Comparison of ENCODE assay signal across 8 cellular contexts in genomic region chr12:114166360-114166759, GRCh38.
A peak's percentile ranks its signal among the peaks of the same experiment; 100 is the strongest.
DNase-seq lines count a peak whose midpoint lies in the region; ATAC-seq and TF ChIP-seq lines count a peak whose summit lies in the region.

No MANE protein-coding gene starts in this region.

- ATAC-seq in GM18502 (IDR thresholded peaks at IDR 0.05; ENCODE audit: poor library complexity, unreplicated experiment) (no peak), HG02852 (IDR thresholded peaks at IDR 0.05; ENCODE audit: unreplicated experiment) (no peak), gastrocnemius medialis (no peak), GM19035 (IDR thresholded peaks at IDR 0.05; ENCODE audit: unreplicated experiment) (no peak)

- no peak for TF ChIP-seq POLR2A in gastrocnemius medialis (IDR thresholded peaks at IDR 0.05)

- H3K27ac ChIP-seq in HL-60 (replicated peaks) (no peak overlapping the region), gastrocnemius medialis (no peak overlapping the region)

- TF ChIP-seq CTCF in BE2C (IDR thresholded peaks at IDR 0.05; ENCODE audit: low read depth, low read length) (peak; percentile 70), HL-60 (IDR thresholded peaks at IDR 0.05; ENCODE audit: insufficient read depth, low read length) (peak; percentile 29), kidney epithelial cell (IDR thresholded peaks at IDR 0.05; ENCODE audit: insufficient read depth, low read length, poor library complexity, severe bottlenecking) (peak; percentile 17), gastrocnemius medialis (IDR thresholded peaks at IDR 0.05 in 4 of 5, conservative IDR thresholded peaks at IDR 0.05 in 1 of 5) (no peak)

- H3K9me3 ChIP-seq in BE2C = no peaks in the 10 kb centered on the region
- no peaks in the 10 kb centered on the region for H3K9me3 ChIP-seq in adipocyte (ENCODE audit: control insufficient read depth, low read length)
- H3K9me3 ChIP-seq in gastrocnemius medialis = no peaks in the 10 kb centered on the region

- no peaks in the 10 kb centered on the region for H3K4me1 ChIP-seq in BE2C
- H3K4me1 ChIP-seq in adipocyte (ENCODE audit: control insufficient read depth, insufficient read depth, low read length) = peaks cover 16% of the 10 kb centered on the region
- no peaks in the 10 kb centered on the region for H3K4me1 ChIP-seq in gastrocnemius medialis

- DNase-seq in BE2C = peak; percentile 47
- DNase-seq in HL-60 (ENCODE audit: low read depth in 1 of 2, low spot score in 1 of 2) = peak in 1 of 2 experiments; percentile 9
- peak; percentile 24 for DNase-seq in adipocyte (ENCODE audit: low read depth)
- no peak for DNase-seq in kidney epithelial cell (ENCODE audit: low read depth)
- no peak for DNase-seq in gastrocnemius medialis

- H3K9ac ChIP-seq in adipocyte (ENCODE audit: low read length) = no peak overlapping the region

- in situ Hi-C loops in gastrocnemius medialis (cut with MboI; ENCODE audit: low sequenced_read_pairs in 4 of 4) = no loop called here

- peaks cover 24% of the 10 kb centered on the region for H3K27me3 ChIP-seq in BE2C
- H3K27me3 ChIP-seq in HL-60 (ENCODE audit: insufficient read depth, poor library complexity, severe bottlenecking) = no peaks in the 10 kb centered on the region
- peaks cover 24% of the 10 kb centered on the region for H3K27me3 ChIP-seq in adipocyte (replicated peaks; ENCODE audit: control insufficient read depth, insufficient read depth, low read length)
- H3K27me3 ChIP-seq in kidney epithelial cell (ENCODE audit: control insufficient read depth, insufficient read depth, low read length) = no peaks in the 10 kb centered on the region
- H3K27me3 ChIP-seq in gastrocnemius medialis = no peaks in the 10 kb centered on the region

- no peak overlapping the region for H3K4me3 ChIP-seq in BE2C (ENCODE audit: low read depth, low read length)
- no peak overlapping the region for H3K4me3 ChIP-seq in HL-60 (replicated peaks; ENCODE audit: insufficient read depth, low read length)
- H3K4me3 ChIP-seq in adipocyte (ENCODE audit: low read length) = no peak overlapping the region
- H3K4me3 ChIP-seq in kidney epithelial cell (ENCODE audit: low read depth, low read length) = no peak overlapping the region
- H3K4me3 ChIP-seq in gastrocnemius medialis = no peak overlapping the region

- H3K36me3 ChIP-seq in BE2C (no peaks in the 10 kb centered on the region), adipocyte (ENCODE audit: control insufficient read depth, insufficient read depth, low read length, severe bottlenecking) (no peaks in the 10 kb centered on the region), kidney epithelial cell (ENCODE audit: control insufficient read depth, insufficient read depth, low read length) (no peaks in the 10 kb centered on the region), gastrocnemius medialis (no peaks in the 10 kb centered on the region)

- intact Hi-C loops in gastrocnemius medialis (cut with DNase I; ENCODE audit: low total_unique reads) = no loop called here

Comparison
In these comparisons a context has a peak if more than half of its experiments do, and no peak if none do; other contexts are left out.
1. DNase-seq: peak in BE2C (single experiment) and adipocyte (single experiment); none in kidney epithelial cell (single experiment) and gastrocnemius medialis (0 of 2).
2. CTCF ChIP-seq: peak in BE2C (single experiment), HL-60 (single experiment) and kidney epithelial cell (single experiment); none in gastrocnemius medialis (0 of 5).